Comparison of ENCODE assay signal across 8 cellular contexts in the genomic region with DNA sequence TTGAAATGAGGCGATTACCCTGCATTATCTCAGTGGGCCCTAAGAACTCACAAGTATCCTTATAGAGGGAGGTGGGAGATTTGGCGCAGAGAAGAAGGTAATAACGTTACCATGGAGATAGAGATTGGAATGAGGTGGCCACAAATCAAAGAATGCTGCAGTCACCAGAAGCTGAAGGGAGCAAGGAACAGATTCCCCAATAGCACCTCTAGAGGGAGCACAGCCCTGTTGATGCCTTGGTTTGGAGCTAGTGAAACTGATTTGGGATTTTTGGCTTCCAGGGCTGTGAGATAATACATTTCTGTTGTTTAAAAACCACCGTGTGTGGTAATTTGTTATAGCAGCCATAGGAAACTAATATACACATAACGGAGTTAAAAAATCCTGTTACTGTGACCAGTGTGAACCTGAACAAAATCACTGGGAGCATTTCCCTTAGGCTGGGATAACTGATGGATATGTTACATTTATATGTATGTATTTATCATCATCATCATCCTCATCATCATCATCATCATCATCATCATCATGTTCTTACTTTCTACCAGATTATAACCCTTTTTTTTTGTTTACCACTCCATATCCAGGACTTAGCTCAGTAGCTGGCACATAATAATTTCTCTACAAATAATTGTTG.
DNase-seq lines count a peak whose midpoint lies in the region; ATAC-seq and TF ChIP-seq lines count a peak whose summit lies in the region.

No MANE protein-coding gene starts in this region.

- H3K4me2 ChIP-seq in mesenchymal stem cell (ENCODE audit: low read length, poor library complexity, severe bottlenecking): no peak overlapping the region

- H4K8ac ChIP-seq in mesenchymal stem cell (ENCODE audit: low read length): no peak overlapping the region

- H3K27me3 ChIP-seq in colonic mucosa (no peaks in the 10 kb centered on the region), mesenchymal stem cell (ENCODE audit: control insufficient read depth in 1 of 2, insufficient read depth in 1 of 2, low read length in 2 of 2) (no peaks in the 10 kb centered on the region)
- H3K27me3 ChIP-seq in CD4-positive, alpha-beta memory T cell (ENCODE audit: insufficient read depth, low read length): no peaks in the 10 kb centered on the region

- no peak overlapping the region for H2BK120ac ChIP-seq in mesenchymal stem cell (ENCODE audit: low read depth, low read length)

- H3K18ac ChIP-seq in mesenchymal stem cell (ENCODE audit: low read depth in 1 of 2, low read length in 2 of 2): no peak overlapping the region

- H3K4me3 ChIP-seq in colonic mucosa (no peak overlapping the region), mesenchymal stem cell (ENCODE audit: insufficient read depth in 1 of 2, low read depth in 1 of 2, low read length in 2 of 2) (no peak overlapping the region)
- H3K4me3 ChIP-seq in CD4-positive, alpha-beta memory T cell (ENCODE audit: low read length in 2 of 2): no peak overlapping the region

- H3K79me1 ChIP-seq in mesenchymal stem cell (replicated peaks; ENCODE audit: low read length, poor library complexity, severe bottlenecking): no peaks in the 10 kb centered on the region

- no peak overlapping the region for H2BK5ac ChIP-seq in mesenchymal stem cell (ENCODE audit: low read depth, low read length, poor library complexity, severe bottlenecking)

- CTCF ChIA-PET in CD4-positive, alpha-beta memory T cell (lab: Charles Lee; ENCODE audit: partially characterized antibody): no interaction called here

- no peaks in the 10 kb centered on the region for H3K27me3 Mint-ChIP-seq in CD4-positive, alpha-beta memory T cell
- no peaks in the 10 kb centered on the region for H3K27me3 Mint-ChIP-seq in effector memory CD8-positive, alpha-beta T cell

- H3K4me1 ChIP-seq in colonic mucosa (no peaks in the 10 kb centered on the region), mesenchymal stem cell (ENCODE audit: control insufficient read depth, insufficient read depth, low read depth, low read length) (peaks cover 1% of the 10 kb centered on the region)
- H3K4me1 ChIP-seq in CD4-positive, alpha-beta memory T cell (ENCODE audit: insufficient read depth, low read length): no peaks in the 10 kb centered on the region

- H3K4me1 Mint-ChIP-seq in CD4-positive, alpha-beta memory T cell: no peaks in the 10 kb centered on the region
- H3K4me1 Mint-ChIP-seq in effector memory CD8-positive, alpha-beta T cell (ENCODE audit: low read depth in 2 of 2): no peaks in the 10 kb centered on the region

- no peak overlapping the region for H2AFZ ChIP-seq in mesenchymal stem cell (ENCODE audit: low read depth, low read length)

- POLR2A ChIA-PET in CD4-positive, alpha-beta memory T cell (lab: Charles Lee; ENCODE audit: partially characterized antibody): no interaction called here

- peak; percentile 58 for ATAC-seq in HG03159 (IDR thresholded peaks at IDR 0.05; ENCODE audit: unreplicated experiment)
- ATAC-seq in effector memory CD8-positive, alpha-beta T cell (replicated peaks): no peak

- H3K14ac ChIP-seq in mesenchymal stem cell (ENCODE audit: low read length in 2 of 2): no peak overlapping the region

- H3K9ac ChIP-seq in colonic mucosa (ENCODE audit: low read depth in 2 of 2, low read length in 2 of 2) (no peak overlapping the region), mesenchymal stem cell (ENCODE audit: low read length) (peak overlapping the region; percentile 9)

- H3K9me3 ChIP-seq in colonic mucosa (no peaks in the 10 kb centered on the region), mesenchymal stem cell (ENCODE audit: control insufficient read depth, low read length) (no peaks in the 10 kb centered on the region)
- no peaks in the 10 kb centered on the region for H3K9me3 ChIP-seq in CD4-positive, alpha-beta memory T cell (ENCODE audit: control insufficient read depth in 1 of 2, low read length in 2 of 2)

- H3K27ac ChIP-seq in colonic mucosa (no peak overlapping the region), mesenchymal stem cell (ENCODE audit: low read length, poor library complexity, severe bottlenecking) (no peak overlapping the region)
- no peak overlapping the region for H3K27ac ChIP-seq in CD4-positive, alpha-beta memory T cell (ENCODE audit: low read depth, low read length)

- H3K4me3 Mint-ChIP-seq in CD4-positive, alpha-beta memory T cell: no peak overlapping the region
- no peak overlapping the region for H3K4me3 Mint-ChIP-seq in effector memory CD8-positive, alpha-beta T cell

- H3K9me3 Mint-ChIP-seq in CD4-positive, alpha-beta memory T cell: peaks cover 0 to 7% (median 3%) of the 10 kb centered on the region in 8 donors
- peaks cover 17 to 20% of the 10 kb centered on the region in 2 donors for H3K9me3 Mint-ChIP-seq in effector memory CD8-positive, alpha-beta T cell

- H3K36me3 ChIP-seq in colonic mucosa: no peaks in the 10 kb centered on the region
- H3K36me3 ChIP-seq in mesenchymal stem cell (ENCODE audit: control insufficient read depth in 1 of 2, insufficient read depth in 2 of 2, low read depth in 1 of 2, low read length in 2 of 2): no peaks in the 10 kb centered on the region
- H3K36me3 ChIP-seq in CD4-positive, alpha-beta memory T cell (ENCODE audit: insufficient read depth, low read length): no peaks in the 10 kb centered on the region

- 36% methylated on average over 3 of the region's 5 CpGs for WGBS in mesenchymal stem cell

- no peak overlapping the region for H2BK12ac ChIP-seq in mesenchymal stem cell (ENCODE audit: low read length in 2 of 2)

- no peak overlapping the region for H4K91ac ChIP-seq in mesenchymal stem cell (ENCODE audit: low read length)

- TF ChIP-seq CTCF in colonic mucosa (IDR thresholded peaks at IDR 0.05): peak; percentile 52

- H3K23ac ChIP-seq in mesenchymal stem cell (ENCODE audit: low read length in 2 of 2): no peak overlapping the region

- DNase-seq in NOMO-1 treated with DMSO at 0.1 percent for 48 hours (lab: John Stamatoyannopoulos, UW; ENCODE audit: unreplicated experiment) (peak; percentile 1), NOMO-1 treated with dmso at 0.1 percent for 144 hours (lab: John Stamatoyannopoulos, UW; ENCODE audit: unreplicated experiment) (no peak), NCI-H345 (lab: John Stamatoyannopoulos, UW) (peak; percentile 11), colonic mucosa (no peak), mesenchymal stem cell (peak; percentile 54)
- DNase-seq in CD4-positive, alpha-beta memory T cell: no peak
- DNase-seq in effector memory CD8-positive, alpha-beta T cell: no peak

- no peak overlapping the region for H2BK15ac ChIP-seq in mesenchymal stem cell (ENCODE audit: low read depth, poor library complexity, severe bottlenecking)

- no peaks in the 10 kb centered on the region for H3K36me3 Mint-ChIP-seq in CD4-positive, alpha-beta memory T cell
- H3K36me3 Mint-ChIP-seq in effector memory CD8-positive, alpha-beta T cell (ENCODE audit: insufficient read depth): no peaks in the 10 kb centered on the region

- H2AK5ac ChIP-seq in mesenchymal stem cell (ENCODE audit: low read length, severe bottlenecking): no peak overlapping the region

- intact Hi-C loops in colonic mucosa (cut with DNase I): loop anchor here (5.0 to 10.0 kb wide), 2 partner anchors 287 to 420 kb away; no protein-coding TSS in a partner anchor
- intact Hi-C loops in CD4-positive, alpha-beta memory T cell (cut with micrococcal nuclease): no loop called here

- no peak overlapping the region for H3K27ac Mint-ChIP-seq in CD4-positive, alpha-beta memory T cell
- H3K27ac Mint-ChIP-seq in effector memory CD8-positive, alpha-beta T cell: no peak overlapping the region

- no peak overlapping the region for H3K4ac ChIP-seq in mesenchymal stem cell (ENCODE audit: low read depth in 1 of 2, low read length in 2 of 2)

Comparison
In these comparisons a context has a peak if more than half of its experiments do, and no peak if none do; other contexts are left out.
1. DNase-seq: peak in NOMO-1 treated with DMSO at 0.1 percent for 48 hours (single experiment), NCI-H345 (single experiment) and mesenchymal stem cell (single experiment); none in NOMO-1 treated with dmso at 0.1 percent for 144 hours (single experiment), colonic mucosa (single experiment), CD4-positive, alpha-beta memory T cell (0 of 5) and effector memory CD8-positive, alpha-beta T cell (0 of 3).